Comparison of ENCODE assay signal across 27 cellular contexts in genomic region chr16:78829280-78829679, GRCh38.
"Had no signal": no experiment of that assay in that cellular context is flagged by ENCODE, and none has a peak within 500 bp of the region (broad histone marks: within the 10 kb centered on the region; RNA-seq: fewer than 3 reads in every experiment).

No MANE protein-coding gene starts in this region.

- H3K9me3 ChIP-seq: stomach, suprapubic skin, testis, thoracic aorta, thyroid gland, tibial artery, tibial nerve, transverse colon, upper lobe of left lung, upper lobe of right lung, uterus, vagina had no signal

- ATAC-seq: stimulated activated memory B cell treated with anti-CD40 and anti-IgM and Interleukin-4, amounts not matched to agents 10 μg/mL and 1 μg/mL and 100 μg/mL, for 72 hours; stimulated activated naive B cell treated with anti-CD40 and anti-IgM and Interleukin-4, amounts not matched to agents 10 μg/mL and 1 μg/mL and 100 μg/mL, for 72 hours; stimulated activated naive CD8-positive, alpha-beta T cell treated with anti-CD3 and anti-CD28 coated beads, Interleukin-15, amount 100 ng/mL, for 72 hours; stimulated activated naive CD8-positive, alpha-beta T cell treated with anti-CD3 and anti-CD28 coated beads, Interleukin-15, Interleukin-2, amounts not matched to agents 100 U/mL and 50 U/mL, for 24 hours; upper lobe of right lung had no signal

- H3K4me3 ChIP-seq: stomach, suprapubic skin, testis, thoracic aorta, thyroid gland, tibial artery, tibial nerve, transverse colon, upper lobe of left lung, upper lobe of right lung, uterus, vagina had no signal

- DNase-seq: stimulated activated CD4-positive, alpha-beta T cell treated with anti-CD3 and anti-CD28 coated beads, Interleukin-2, amount 100 ng/mL, for 48 hours; stimulated activated CD4-positive, alpha-beta T cell treated with anti-CD3 and anti-CD28 coated beads, Interleukin-4, amount 100 ng/mL, for 1 hour; stimulated activated CD4-positive, alpha-beta T cell treated with anti-CD3 and anti-CD28 coated beads, Interleukin-4, amount 100 ng/mL, for 24 hours; stimulated activated CD4-positive, alpha-beta T cell treated with anti-CD3 and anti-CD28 coated beads, Interleukin-4, amount 100 ng/mL, for 4 hours; stimulated activated CD8-positive, alpha-beta memory T cell treated with anti-CD3 and anti-CD28 coated beads, Interleukin-4, amount 100 ng/mL, for 48 hours; stimulated activated naive B cell treated with anti-CD40 and anti-IgM and Interleukin-4, amounts not matched to agents 10 μg/mL and 1 μg/mL and 100 μg/mL, for 72 hours; stimulated activated naive CD4-positive, alpha-beta T cell; stimulated activated naive CD4-positive, alpha-beta T cell treated with Interleukin-2 at 50 U/mL for 16 hours; stimulated activated naive CD8-positive, alpha-beta T cell treated with anti-CD3 and anti-CD28 coated beads, Interleukin-15, amount 100 ng/mL, for 72 hours; stimulated activated naive CD8-positive, alpha-beta T cell treated with anti-CD3 and anti-CD28 coated beads, Interleukin-15, Interleukin-2, amounts not matched to agents 100 U/mL and 50 U/mL, for 24 hours; stomach; substantia nigra; testis; thyroid gland; tibial artery; transverse colon; trophoblast cell; upper lobe of left lung; upper lobe of right lung; uterus had no signal

- H3K4me3 Mint-ChIP-seq: stimulated activated memory B cell treated with anti-CD40 and anti-IgM and Interleukin-4, amounts not matched to agents 10 μg/mL and 1 μg/mL and 100 μg/mL, for 72 hours; stimulated activated naive B cell treated with anti-CD40 and anti-IgM and Interleukin-4, amounts not matched to agents 10 μg/mL and 1 μg/mL and 100 μg/mL, for 72 hours; stimulated activated naive CD8-positive, alpha-beta T cell treated with anti-CD3 and anti-CD28 coated beads, Interleukin-15, amount 100 ng/mL, for 72 hours; stimulated activated naive CD8-positive, alpha-beta T cell treated with anti-CD3 and anti-CD28 coated beads, Interleukin-15, Interleukin-2, amounts not matched to agents 100 ng/mL and 50 ng/mL, for 24 hours; type B pancreatic cell had no signal

- H3K27me3 Mint-ChIP-seq: stimulated activated memory B cell treated with anti-CD40 and anti-IgM and Interleukin-4, amounts not matched to agents 10 μg/mL and 1 μg/mL and 100 μg/mL, for 72 hours; stimulated activated naive B cell treated with anti-CD40 and anti-IgM and Interleukin-4, amounts not matched to agents 10 μg/mL and 1 μg/mL and 100 μg/mL, for 72 hours; stimulated activated naive CD8-positive, alpha-beta T cell treated with anti-CD3 and anti-CD28 coated beads, Interleukin-15, amount 100 ng/mL, for 72 hours; stimulated activated naive CD8-positive, alpha-beta T cell treated with anti-CD3 and anti-CD28 coated beads, Interleukin-15, Interleukin-2, amounts not matched to agents 100 ng/mL and 50 ng/mL, for 24 hours had no signal

- H3K4me1 Mint-ChIP-seq: stimulated activated memory B cell treated with anti-CD40 and anti-IgM and Interleukin-4, amounts not matched to agents 10 μg/mL and 1 μg/mL and 100 μg/mL, for 72 hours; stimulated activated naive CD8-positive, alpha-beta T cell treated with anti-CD3 and anti-CD28 coated beads, Interleukin-15, amount 100 ng/mL, for 72 hours had no signal

- H3K27ac Mint-ChIP-seq: stimulated activated memory B cell treated with anti-CD40 and anti-IgM and Interleukin-4, amounts not matched to agents 10 μg/mL and 1 μg/mL and 100 μg/mL, for 72 hours; stimulated activated naive B cell treated with anti-CD40 and anti-IgM and Interleukin-4, amounts not matched to agents 10 μg/mL and 1 μg/mL and 100 μg/mL, for 72 hours; stimulated activated naive CD8-positive, alpha-beta T cell treated with anti-CD3 and anti-CD28 coated beads, Interleukin-15, amount 100 ng/mL, for 72 hours; stimulated activated naive CD8-positive, alpha-beta T cell treated with anti-CD3 and anti-CD28 coated beads, Interleukin-15, Interleukin-2, amounts not matched to agents 100 ng/mL and 50 ng/mL, for 24 hours; type B pancreatic cell had no signal

- H3K27ac ChIP-seq: stomach, suprapubic skin, testis, thoracic aorta, thyroid gland, tibial artery, tibial nerve, transverse colon, upper lobe of left lung, upper lobe of right lung, uterus, vagina had no signal

- H3K4me1 ChIP-seq: stomach, suprapubic skin, testis, thyroid gland, tibial artery, tibial nerve, transverse colon, upper lobe of left lung, upper lobe of right lung, uterus, vagina had no signal

- H3K36me3 ChIP-seq: stomach, suprapubic skin, thoracic aorta, thyroid gland, tibial artery, tibial nerve, transverse colon, upper lobe of left lung, upper lobe of right lung, uterus, vagina had no signal

- H3K9me3 Mint-ChIP-seq: stimulated activated naive CD8-positive, alpha-beta T cell treated with anti-CD3 and anti-CD28 coated beads, Interleukin-15, Interleukin-2, amounts not matched to agents 100 ng/mL and 50 ng/mL, for 24 hours had no signal
